In genomic region chrX:68808686-68809357, GRCh38 we compare ENCODE assay signal across 9 cellular contexts. TPM values are rescaled to one million over a fixed set of nuclear protein-coding genes. Genes with fewer than 3 reads are reported as not detected.
A peak's percentile ranks its signal among the peaks of the same experiment; 100 is the strongest.
DNase-seq lines count a peak whose midpoint lies in the region; ATAC-seq and FAIRE-seq lines count a peak whose summit lies in the region.
"Had no signal": no experiment of that assay in that cellular context is flagged by ENCODE, and none has a peak within 500 bp of the region (broad histone marks: within the 10 kb centered on the region; RNA-seq: fewer than 3 reads in every experiment).

No MANE protein-coding gene starts in this region.

- no peak overlapping the region for H2BK5ac ChIP-seq in mesendoderm (ENCODE audit: low read length)

- ATAC-seq in GM21717 (IDR thresholded peaks at IDR 0.05; ENCODE audit: unreplicated experiment) (no peak), T-helper 17 cell (no peak)

- no peak overlapping the region for H3K18ac ChIP-seq in mesendoderm (ENCODE audit: low read length)

- no peaks in the 10 kb centered on the region for H3K79me1 ChIP-seq in mesendoderm (ENCODE audit: low read length)

- no peaks in the 10 kb centered on the region for H3K4me1 ChIP-seq in mesendoderm (ENCODE audit: control insufficient read depth, low read depth, low read length)

- H3K4me3 Mint-ChIP-seq in T-helper 17 cell, result no peak overlapping the region
- H3K4me3 Mint-ChIP-seq: immature natural killer cell had no signal

- no peaks in the 10 kb centered on the region for H3K27me3 ChIP-seq in mesendoderm (ENCODE audit: insufficient read depth, low read length, poor library complexity)

- H2BK15ac ChIP-seq in mesendoderm (replicated peaks; ENCODE audit: low read depth), result no peak overlapping the region

- H3K36me3 Mint-ChIP-seq in T-helper 17 cell (ENCODE audit: low read depth), result no peaks in the 10 kb centered on the region
- H3K36me3 Mint-ChIP-seq: immature natural killer cell had no signal

- H3K4me3 ChIP-seq in mesendoderm (ENCODE audit: low read length), result no peak overlapping the region

- WGBS in mesendoderm (ENCODE audit: extremely low coverage, insufficient coverage, low lambda C conversion rate), result no CpG with 5 or more reads among the region's 6 CpGs

- no peak overlapping the region for H3K56ac ChIP-seq in mesendoderm (ENCODE audit: low read length)

- H3K23ac ChIP-seq in mesendoderm (ENCODE audit: low read length), result no peak overlapping the region

- H4K5ac ChIP-seq in mesendoderm (ENCODE audit: low read length), result no peak overlapping the region

- H4K8ac ChIP-seq in mesendoderm (ENCODE audit: low read depth, low read length), result no peak overlapping the region

- FAIRE-seq in HTR-8/SVneo (lab: Jason Lieb, UNC) (no peak), frontal cortex (lab: Jason Lieb, UNC) (no peak)

- H3K4me1 Mint-ChIP-seq in T-helper 17 cell, result no peaks in the 10 kb centered on the region
- H3K4me1 Mint-ChIP-seq: immature natural killer cell had no signal

- no peaks in the 10 kb centered on the region for H3K79me2 ChIP-seq in mesendoderm (ENCODE audit: control insufficient read depth, insufficient read depth, low read length)

- no peak overlapping the region for H3K9ac ChIP-seq in mesendoderm (ENCODE audit: low read length)

- H3K9me3 ChIP-seq in T-helper 17 cell (ENCODE audit: control insufficient read depth, low read length, poor library complexity, severe bottlenecking), result no peaks in the 10 kb centered on the region

- H2AK5ac ChIP-seq in mesendoderm (ENCODE audit: low read length), result no peak overlapping the region

- H3K4ac ChIP-seq in mesendoderm (ENCODE audit: low read depth, low read length), result no peak overlapping the region

- H3K4me2 ChIP-seq in mesendoderm (ENCODE audit: low read length), result no peak overlapping the region

- H3K27me3 Mint-ChIP-seq in T-helper 17 cell, result no peaks in the 10 kb centered on the region

- no peak overlapping the region for H3K27ac ChIP-seq in mesendoderm (ENCODE audit: low read depth, low read length)

- H2BK120ac ChIP-seq in mesendoderm (ENCODE audit: low read depth, low read length), result no peak overlapping the region

- no peaks in the 10 kb centered on the region for H3K36me3 ChIP-seq in mesendoderm (ENCODE audit: control insufficient read depth, insufficient read depth, low read length)

- DNase-seq in ELR (ENCODE audit: low read depth), result peak; percentile 43
- DNase-seq in NCI-H1092 (lab: John Stamatoyannopoulos, UW), result peak; percentile 22
- DNase-seq in dermis blood vessel endothelial cell, result peak; percentile 16
- peak; percentile 56 for DNase-seq in mesendoderm
- DNase-seq in HTR-8/SVneo (ENCODE audit: insufficient read length, low spot score), result no peak
- no peak for DNase-seq in T-helper 17 cell
- no peak for DNase-seq in frontal cortex (ENCODE audit: low spot score in 2 of 2)
- DNase-seq: immature natural killer cell had no signal

- H3K27ac Mint-ChIP-seq in T-helper 17 cell, result no peak overlapping the region
- H3K27ac Mint-ChIP-seq: immature natural killer cell had no signal

RNA-seq across cellular contexts. Expression of gene EFNB1, which starts 20.0 kb away (rescaled TPM):
- total RNA-seq in dermis blood vessel endothelial cell, result 30.0 and 43.4 TPM in 2 replicates
- polyA plus RNA-seq in mesendoderm (2013, experiment 1 of 2), result 3.3 TPM
- 3.5 TPM for polyA plus RNA-seq in mesendoderm (2013, experiment 2 of 2)
- 1 to 10 TPM; 4.0 to 6.6 TPM for total RNA-seq in T-helper 17 cell
- 27.7 TPM for total RNA-seq in frontal cortex

Comparison
In these comparisons a context has a peak if more than half of its experiments do, and no peak if none do; other contexts are left out.
1. DNase-seq: peak in ELR (single experiment), NCI-H1092 (single experiment), dermis blood vessel endothelial cell (single experiment) and mesendoderm (single experiment); none in HTR-8/SVneo (single experiment), T-helper 17 cell (0 of 3) and frontal cortex (0 of 2).